21 cellular contexts compared by ENCODE assay signal in genomic region chr3:156792114-156792513, GRCh38. TPM values are rescaled to one million over a fixed set of nuclear protein-coding genes. Genes with fewer than 3 reads are reported as not detected.
DNase-seq lines count a peak whose midpoint lies in the region; ATAC-seq and TF ChIP-seq lines count a peak whose summit lies in the region.
"Had no signal": no experiment of that assay in that cellular context is flagged by ENCODE, and none has a peak within 500 bp of the region (broad histone marks: within the 10 kb centered on the region; RNA-seq: fewer than 3 reads in every experiment).

No MANE protein-coding gene starts in this region.

- POLR2A ChIA-PET in activated CD8-positive, alpha-beta T cell treated with anti-CD3 and anti-CD28 coated beads, Interleukin-2, amount 10 ng/mL, durations not matched to agents 7 days and 5 days (lab: Charles Lee), result no interaction called here
- POLR2A ChIA-PET in activated CD8-positive, alpha-beta T cell treated with anti-CD3 and anti-CD28 coated beads for 36 hours (lab: Charles Lee), result interaction anchor here (0.5 kb wide), 1 partner anchor 45 kb away, joined by 3 read pairs; no protein-coding TSS in a partner anchor

- H3K36me3 ChIP-seq in right lobe of liver, result no peaks in the 10 kb centered on the region
- H3K36me3 ChIP-seq: adrenal gland; BLaER1 treated with 17β-estradiol and CSF1 and Interleukin-3, amounts not matched to agents 10 nM and 100 nM; vagina had no signal

- H3K4me3 ChIP-seq in right lobe of liver, result no peak overlapping the region
- H3K4me3 ChIP-seq: adrenal gland; BLaER1 treated with 17β-estradiol and CSF1 and Interleukin-3, amounts not matched to agents 10 nM and 100 nM; dorsolateral prefrontal cortex; vagina had no signal

- no peak for TF ChIP-seq CTCF in activated CD8-positive, alpha-beta T cell treated with anti-CD3 and anti-CD28 coated beads for 36 hours (IDR thresholded peaks at IDR 0.05)
- TF ChIP-seq CTCF in right lobe of liver (IDR thresholded peaks at IDR 0.05), result no peak

- H3K27ac Mint-ChIP-seq in activated CD8-positive, alpha-beta T cell treated with anti-CD3 and anti-CD28 coated beads, Interleukin-2, amount 10 ng/mL, durations not matched to agents 7 days and 5 days, result peak overlapping the region; percentile 75
- H3K27ac Mint-ChIP-seq in activated CD8-positive, alpha-beta T cell treated with anti-CD3 and anti-CD28 coated beads for 36 hours, result no peak overlapping the region
- H3K27ac Mint-ChIP-seq in central memory CD8-positive, alpha-beta T cell (ENCODE audit: low read depth), result peak overlapping the region; percentile 56
- H3K27ac Mint-ChIP-seq in stimulated activated memory B cell treated with anti-CD40 and anti-IgM and Interleukin-4, amounts not matched to agents 10 μg/mL and 1 μg/mL and 100 μg/mL, for 72 hours, result peak overlapping the region; percentile 25

- no peak for TF ChIP-seq POLR2A in right lobe of liver (IDR thresholded peaks at IDR 0.05)

- WGBS in right lobe of liver (ENCODE audit: insufficient coverage, low coverage, low lambda C conversion rate, missing lambda C conversion rate), result 30% methylated on average over 2 of the region's 3 CpGs

- no peak overlapping the region for H3K27ac ChIP-seq in right lobe of liver
- H3K27ac ChIP-seq: adrenal gland; BLaER1 treated with 17β-estradiol and CSF1 and Interleukin-3, amounts not matched to agents 10 nM and 100 nM; vagina had no signal

- H3K36me3 Mint-ChIP-seq in activated CD8-positive, alpha-beta T cell treated with anti-CD3 and anti-CD28 coated beads, Interleukin-2, amount 10 ng/mL, durations not matched to agents 7 days and 5 days (ENCODE audit: low read depth), result peaks cover 14% of the 10 kb centered on the region
- H3K36me3 Mint-ChIP-seq in activated CD8-positive, alpha-beta T cell treated with anti-CD3 and anti-CD28 coated beads for 36 hours (ENCODE audit: low read depth), result no peaks in the 10 kb centered on the region
- no peaks in the 10 kb centered on the region for H3K36me3 Mint-ChIP-seq in central memory CD8-positive, alpha-beta T cell (ENCODE audit: insufficient read depth)
- H3K36me3 Mint-ChIP-seq in stimulated activated memory B cell treated with anti-CD40 and anti-IgM and Interleukin-4, amounts not matched to agents 10 μg/mL and 1 μg/mL and 100 μg/mL, for 72 hours, result peaks cover 32% of the 10 kb centered on the region

- peaks cover 45% of the 10 kb centered on the region for H3K4me1 Mint-ChIP-seq in activated CD8-positive, alpha-beta T cell treated with anti-CD3 and anti-CD28 coated beads, Interleukin-2, amount 10 ng/mL, durations not matched to agents 7 days and 5 days (ENCODE audit: low read depth)
- H3K4me1 Mint-ChIP-seq in activated CD8-positive, alpha-beta T cell treated with anti-CD3 and anti-CD28 coated beads for 36 hours (ENCODE audit: low read depth), result peaks cover 33% of the 10 kb centered on the region
- H3K4me1 Mint-ChIP-seq in central memory CD8-positive, alpha-beta T cell, result peaks cover 21% of the 10 kb centered on the region
- peaks cover 20% of the 10 kb centered on the region for H3K4me1 Mint-ChIP-seq in stimulated activated memory B cell treated with anti-CD40 and anti-IgM and Interleukin-4, amounts not matched to agents 10 μg/mL and 1 μg/mL and 100 μg/mL, for 72 hours

- no peak overlapping the region for H3K4me3 Mint-ChIP-seq in activated CD8-positive, alpha-beta T cell treated with anti-CD3 and anti-CD28 coated beads, Interleukin-2, amount 10 ng/mL, durations not matched to agents 7 days and 5 days
- no peak overlapping the region for H3K4me3 Mint-ChIP-seq in activated CD8-positive, alpha-beta T cell treated with anti-CD3 and anti-CD28 coated beads for 36 hours
- H3K4me3 Mint-ChIP-seq in central memory CD8-positive, alpha-beta T cell, result no peak overlapping the region
- no peak overlapping the region for H3K4me3 Mint-ChIP-seq in stimulated activated memory B cell treated with anti-CD40 and anti-IgM and Interleukin-4, amounts not matched to agents 10 μg/mL and 1 μg/mL and 100 μg/mL, for 72 hours
- H3K4me3 Mint-ChIP-seq: neural crest cell had no signal

- CTCF ChIA-PET in activated CD8-positive, alpha-beta T cell treated with anti-CD3 and anti-CD28 coated beads, Interleukin-2, amount 10 ng/mL, durations not matched to agents 7 days and 5 days (lab: Charles Lee), result interaction anchor here (2.0 kb wide), 1 partner anchor 345 kb away, joined by 6 read pairs; no protein-coding TSS in a partner anchor
- CTCF ChIA-PET in activated CD8-positive, alpha-beta T cell treated with anti-CD3 and anti-CD28 coated beads for 36 hours (lab: Charles Lee), result interaction anchor here (3.2 kb wide), 1 partner anchor 345 kb away, joined by 10 read pairs; no protein-coding TSS in a partner anchor

- peaks cover 5% of the 10 kb centered on the region for H3K9me3 Mint-ChIP-seq in activated CD8-positive, alpha-beta T cell treated with anti-CD3 and anti-CD28 coated beads, Interleukin-2, amount 10 ng/mL, durations not matched to agents 7 days and 5 days (ENCODE audit: insufficient read depth)
- no peaks in the 10 kb centered on the region for H3K9me3 Mint-ChIP-seq in activated CD8-positive, alpha-beta T cell treated with anti-CD3 and anti-CD28 coated beads for 36 hours
- no peaks in the 10 kb centered on the region for H3K9me3 Mint-ChIP-seq in central memory CD8-positive, alpha-beta T cell
- H3K9me3 Mint-ChIP-seq in stimulated activated memory B cell treated with anti-CD40 and anti-IgM and Interleukin-4, amounts not matched to agents 10 μg/mL and 1 μg/mL and 100 μg/mL, for 72 hours, result no peaks in the 10 kb centered on the region
- H3K9me3 Mint-ChIP-seq: neural crest cell had no signal

- H3K4me1 ChIP-seq in right lobe of liver, result no peaks in the 10 kb centered on the region
- H3K4me1 ChIP-seq: vagina had no signal

- DNase-seq in activated CD8-positive, alpha-beta T cell treated with anti-CD3 and anti-CD28 coated beads, Interleukin-2, amount 10 ng/mL, durations not matched to agents 7 days and 5 days, result no peak
- DNase-seq in activated CD8-positive, alpha-beta T cell treated with anti-CD3 and anti-CD28 coated beads for 36 hours, result no peak
- no peak for DNase-seq in central memory CD8-positive, alpha-beta T cell (ENCODE audit: low spot score in 2 of 2)
- peak in 1 of 3 donors; percentile 54 for DNase-seq in right lobe of liver
- DNase-seq in kidney tubule cell (ENCODE audit: low spot score), result no peak
- DNase-seq in AG08395 (ENCODE audit: low spot score), result no peak
- DNase-seq in effector CD4-positive, alpha-beta T cell, result no peak
- DNase-seq: activated CD4-positive, alpha-beta T cell treated with anti-CD3 and anti-CD28 coated beads for 4 hours; activated CD8-positive, alpha-beta memory T cell treated with anti-CD3 and anti-CD28 coated beads, Interleukin-2, amount 50 U/mL, for 48 hours; activated gamma-delta T cell; adrenal gland; Calu3; dorsolateral prefrontal cortex; NCI-H2107; stimulated activated CD8-positive, alpha-beta memory T cell treated with anti-CD3 and anti-CD28 coated beads, Interleukin-4, amount 100 ng/mL, for 48 hours; substantia nigra had no signal

- no peaks in the 10 kb centered on the region for H3K9me3 ChIP-seq in right lobe of liver
- H3K9me3 ChIP-seq: adrenal gland; BLaER1 treated with 17β-estradiol and CSF1 and Interleukin-3, amounts not matched to agents 10 nM and 100 nM; vagina had no signal

- H3K27me3 ChIP-seq in right lobe of liver, result no peaks in the 10 kb centered on the region
- H3K27me3 ChIP-seq: adrenal gland; BLaER1 treated with 17β-estradiol and CSF1 and Interleukin-3, amounts not matched to agents 10 nM and 100 nM; dorsolateral prefrontal cortex; vagina had no signal

- intact Hi-C loops in activated CD8-positive, alpha-beta T cell treated with anti-CD3 and anti-CD28 coated beads for 36 hours (cut with micrococcal nuclease), result no loop called here
- intact Hi-C loops in right lobe of liver (cut with DNase I), result no loop called here

- no peaks in the 10 kb centered on the region for H3K27me3 Mint-ChIP-seq in activated CD8-positive, alpha-beta T cell treated with anti-CD3 and anti-CD28 coated beads, Interleukin-2, amount 10 ng/mL, durations not matched to agents 7 days and 5 days (ENCODE audit: low read depth)
- no peaks in the 10 kb centered on the region for H3K27me3 Mint-ChIP-seq in activated CD8-positive, alpha-beta T cell treated with anti-CD3 and anti-CD28 coated beads for 36 hours
- H3K27me3 Mint-ChIP-seq in central memory CD8-positive, alpha-beta T cell, result no peaks in the 10 kb centered on the region
- H3K27me3 Mint-ChIP-seq in stimulated activated memory B cell treated with anti-CD40 and anti-IgM and Interleukin-4, amounts not matched to agents 10 μg/mL and 1 μg/mL and 100 μg/mL, for 72 hours, result no peaks in the 10 kb centered on the region

- ATAC-seq in activated CD8-positive, alpha-beta T cell treated with anti-CD3 and anti-CD28 coated beads, Interleukin-2, amount 10 ng/mL, durations not matched to agents 7 days and 5 days, result no peak
- no peak for ATAC-seq in activated CD8-positive, alpha-beta T cell treated with anti-CD3 and anti-CD28 coated beads for 36 hours
- ATAC-seq in central memory CD8-positive, alpha-beta T cell (replicated peaks; ENCODE audit: extremely low read depth, poor library complexity, severe bottlenecking), result no peak
- ATAC-seq in right lobe of liver, result peak in 3 of 4 donors; percentile 23 to 69 (median 28)
- no peak for ATAC-seq in stimulated activated memory B cell treated with anti-CD40 and anti-IgM and Interleukin-4, amounts not matched to agents 10 μg/mL and 1 μg/mL and 100 μg/mL, for 72 hours
- ATAC-seq: esophagus mucosa had no signal

RNA-seq across cellular contexts. Expression of gene LEKR1, which starts 34.0 kb away (rescaled TPM):
- under 1 TPM; 0.68 to 0.81 TPM for total RNA-seq in activated CD8-positive, alpha-beta T cell treated with anti-CD3 and anti-CD28 coated beads, Interleukin-2, amount 10 ng/mL, durations not matched to agents 7 days and 5 days
- 1 to 10 TPM in 1 of 2 experiments, under 1 TPM in 1; 0.40 to 1.1 TPM for total RNA-seq in activated CD8-positive, alpha-beta T cell treated with anti-CD3 and anti-CD28 coated beads for 36 hours
- total RNA-seq in right lobe of liver, result 1 to 10 TPM in 1 of 6 experiments, under 1 TPM in 3, not detected in 2; 0.49 to 1.4 (median 0.74) TPM
- total RNA-seq: vagina had no signal

Comparison
In these comparisons a context has a peak if more than half of its experiments do, and no peak if none do; other contexts are left out.
1. ATAC-seq: peak in right lobe of liver (3 of 4); none in activated CD8-positive, alpha-beta T cell treated with anti-CD3 and anti-CD28 coated beads, Interleukin-2, amount 10 ng/mL, durations not matched to agents 7 days and 5 days (single experiment), activated CD8-positive, alpha-beta T cell treated with anti-CD3 and anti-CD28 coated beads for 36 hours (single experiment), central memory CD8-positive, alpha-beta T cell (single experiment) and stimulated activated memory B cell treated with anti-CD40 and anti-IgM and Interleukin-4, amounts not matched to agents 10 μg/mL and 1 μg/mL and 100 μg/mL, for 72 hours (single experiment).